ENCODE assay signal across 21 cellular contexts in the genomic region with DNA sequence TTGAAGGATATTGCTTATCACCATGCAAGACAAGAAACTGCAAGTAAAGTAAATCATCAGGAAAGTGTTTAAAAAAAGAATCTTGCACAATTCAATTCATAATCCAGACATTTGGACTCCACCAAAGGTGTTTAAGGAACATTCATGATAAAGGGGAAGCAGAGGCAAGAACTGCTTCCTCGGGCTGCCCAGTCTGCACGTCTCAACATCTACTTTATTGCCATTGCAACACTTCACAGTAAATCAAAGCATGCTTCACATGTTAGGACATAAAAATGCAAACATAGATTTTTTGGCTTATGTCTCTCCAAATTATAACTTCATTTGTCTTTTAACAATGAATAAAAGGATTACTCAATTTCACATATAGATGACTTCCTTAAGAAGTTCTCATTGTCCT. TPM values are rescaled to one million over a fixed set of nuclear protein-coding genes. Genes with fewer than 3 reads are reported as not detected.
DNase-seq lines count a peak whose midpoint lies in the region; ATAC-seq, FAIRE-seq and TF ChIP-seq lines count a peak whose summit lies in the region.
"Had no signal": no experiment of that assay in that cellular context is flagged by ENCODE, and none has a peak within 500 bp of the region (broad histone marks: within the 10 kb centered on the region; RNA-seq: fewer than 3 reads in every experiment).

No MANE protein-coding gene starts in this region.

- H3K36me3 ChIP-seq in right lobe of liver (no peaks in the 10 kb centered on the region), HepG2 (replicated peaks in 1 of 2; ENCODE audit: control insufficient read depth in 1 of 2, insufficient read depth in 2 of 2, low read length in 2 of 2) (no peaks in the 10 kb centered on the region), K562 (ENCODE audit: control insufficient read depth, insufficient read depth, low read length) (no peaks in the 10 kb centered on the region)
- H3K36me3 ChIP-seq: ascending aorta had no signal

- POLR2A ChIA-PET in HepG2 (lab: Yijun Ruan, JAX), result no interaction called here
- POLR2A ChIA-PET in K562 (lab: Yijun Ruan, JAX), result no interaction called here

- TF ChIP-seq CTCF in right lobe of liver (IDR thresholded peaks at IDR 0.05) (no peak), HepG2 (CRISPR knock-in tag; IDR thresholded peaks at IDR 0.05) (no peak), K562 (IDR thresholded peaks at IDR 0.05 in 2 of 3, conservative IDR thresholded peaks at IDR 0.05 in 1 of 3; ENCODE audit: insufficient read depth in 2 of 3, low read depth in 1 of 3, low read length in 3 of 3) (no peak), foreskin keratinocyte (conservative IDR thresholded peaks at IDR 0.05) (no peak)

- no peak overlapping the region for H2AFZ ChIP-seq in HepG2 (ENCODE audit: low read length)
- no peak overlapping the region for H2AFZ ChIP-seq in K562 (ENCODE audit: low read depth, low read length)

- peak in 3 of 4 donors; percentile 8 to 46 (median 8) for ATAC-seq in right lobe of liver
- ATAC-seq in HepG2, result no peak
- no peak for ATAC-seq in K562
- ATAC-seq in foreskin keratinocyte, result no peak
- no peak for ATAC-seq in HG03108 (IDR thresholded peaks at IDR 0.05; ENCODE audit: unreplicated experiment)
- ATAC-seq: Right ventricle myocardium inferior had no signal

- H3K27me3 ChIP-seq in right lobe of liver (no peaks in the 10 kb centered on the region), HepG2 (ENCODE audit: control insufficient read depth in 1 of 2, insufficient read depth in 2 of 2, low read length in 2 of 2) (no peaks in the 10 kb centered on the region), K562 (ENCODE audit: control insufficient read depth in 2 of 2, insufficient read depth in 2 of 2, low read length in 2 of 2) (no peaks in the 10 kb centered on the region), foreskin keratinocyte (no peaks in the 10 kb centered on the region)
- H3K27me3 ChIP-seq: ascending aorta had no signal

- H3K4me3 ChIP-seq in right lobe of liver, result no peak overlapping the region
- no peak overlapping the region for H3K4me3 ChIP-seq in HepG2 (replicated peaks in 1 of 3; ENCODE audit: insufficient read depth in 1 of 3, low read depth in 2 of 3, low read length in 3 of 3)
- no peak overlapping the region for H3K4me3 ChIP-seq in K562
- H3K4me3 ChIP-seq: ascending aorta had no signal

- DNase-seq in right lobe of liver, result no peak
- DNase-seq in HepG2 (ENCODE audit: low spot score), result no peak
- DNase-seq in K562 (ENCODE audit: extremely low read depth in 1 of 4, low spot score in 3 of 4), result no peak
- DNase-seq in foreskin keratinocyte, result peak; percentile 54 to 60
- no peak for DNase-seq in activated CD8-positive, alpha-beta memory T cell treated with anti-CD3 and anti-CD28 coated beads, Interleukin-2, amount 50 U/mL, for 48 hours
- DNase-seq in NCI-H345 treated with DMSO at 0.1 percent for 48 hours (lab: John Stamatoyannopoulos, UW; ENCODE audit: unreplicated experiment), result no peak
- no peak for DNase-seq in SW 1271 (lab: John Stamatoyannopoulos, UW)
- DNase-seq: ACHN; activated CD4-positive, alpha-beta T cell treated with anti-CD3 and anti-CD28 coated beads, Interleukin-2, amount 50 U/mL, for 4 hours; activated naive CD4-positive, alpha-beta T cell treated with anti-CD3 and anti-CD28 coated beads for 36 hours; C1 segment of cervical spinal cord; NCI-H2029 treated with DMSO at 0.1 percent for 48 hours; NCI-H446 treated with DMSO at 0.1 percent for 48 hours; stimulated activated CD4-positive, alpha-beta T cell treated with anti-CD3 and anti-CD28 coated beads, Interleukin-4, amount 100 ng/mL, for 24 hours; T-helper 1 cell had no signal

- H3K9ac ChIP-seq in HepG2 (ENCODE audit: insufficient read depth, low read depth, low read length), result no peak overlapping the region
- no peak overlapping the region for H3K9ac ChIP-seq in K562 (ENCODE audit: insufficient read depth in 1 of 2, low read depth in 2 of 2, low read length in 2 of 2)

- H3K4me1 ChIP-seq in right lobe of liver (peaks cover 0 to 7% (median 0%) of the 10 kb centered on the region in 4 donors), HepG2 (ENCODE audit: insufficient read depth, low read length) (peaks cover 8% of the 10 kb centered on the region; the same call in 1 of the 2 replicates), K562 (replicated peaks in 1 of 2; ENCODE audit: control insufficient read depth in 2 of 2, insufficient read depth in 2 of 2, low read length in 2 of 2) (peaks cover 3 to 15% of the 10 kb centered on the region in 2 experiments; a peak in 3 of 5 replicates), foreskin keratinocyte (peaks cover 22% of the 10 kb centered on the region)

- no peak for FAIRE-seq in HepG2 (lab: Jason Lieb, UNC)
- FAIRE-seq in K562 (lab: Jason Lieb, UNC), result no peak
- FAIRE-seq: frontal cortex, GM19239, urothelium cell line had no signal

- H4K20me1 ChIP-seq in HepG2 (ENCODE audit: insufficient read depth, low read length) (no peaks in the 10 kb centered on the region), K562 (replicated peaks; ENCODE audit: control insufficient read depth, insufficient read depth, low read length) (no peaks in the 10 kb centered on the region)

- no peaks in the 10 kb centered on the region for H3K9me3 ChIP-seq in right lobe of liver
- no peaks in the 10 kb centered on the region for H3K9me3 ChIP-seq in HepG2 (ENCODE audit: low read length)
- no peaks in the 10 kb centered on the region for H3K9me3 ChIP-seq in K562 (replicated peaks; ENCODE audit: control insufficient read depth, insufficient read depth, low read depth, low read length)

- CTCF ChIA-PET in HepG2 (lab: Yijun Ruan, JAX; ENCODE audit: low intra/inter-chr PET ratio, low total read pairs), result no interaction called here
- CTCF ChIA-PET in K562 (lab: Yijun Ruan, JAX; ENCODE audit: low intra/inter-chr PET ratio), result no interaction called here

- H3K9me1 ChIP-seq in K562 (ENCODE audit: control insufficient read depth, insufficient read depth, low read length), result no peaks in the 10 kb centered on the region

- 34% methylated on average over 2 of the region's 2 CpGs for WGBS in right lobe of liver (ENCODE audit: insufficient coverage, low coverage, low lambda C conversion rate, missing lambda C conversion rate)
- WGBS in HepG2 (ENCODE audit: low lambda C conversion rate), result 86% methylated on average over 2 of the region's 2 CpGs
- WGBS in K562 (ENCODE audit: insufficient coverage, low coverage, missing lambda C conversion rate), result 7% methylated on average over 2 of the region's 2 CpGs

- peak overlapping the region in 1 of 3 donors; percentile 41 for H3K27ac ChIP-seq in right lobe of liver
- no peak overlapping the region for H3K27ac ChIP-seq in HepG2 (ENCODE audit: extremely low read length, insufficient read depth, low read length)
- no peak overlapping the region for H3K27ac ChIP-seq in K562 (ENCODE audit: extremely low read depth, low read depth, low read length)
- peak overlapping the region; percentile 92 for H3K27ac ChIP-seq in foreskin keratinocyte

- H3K4me2 ChIP-seq in HepG2 (ENCODE audit: low read depth, low read length) (no peak overlapping the region), K562 (ENCODE audit: insufficient read depth, low read length) (no peak overlapping the region)

- TF ChIP-seq EP300 in HepG2 (IDR thresholded peaks at IDR 0.05; ENCODE audit: low read depth in 2 of 2, low read length in 2 of 2), result no peak
- no peak for TF ChIP-seq EP300 in HepG2 (CRISPR knock-in tag; IDR thresholded peaks at IDR 0.05; ENCODE audit: borderline replicate concordance)
- no peak for TF ChIP-seq EP300 in K562 (IDR thresholded peaks at IDR 0.05; ENCODE audit: low read length)

- TF ChIP-seq RAD21 in HepG2 (CRISPR knock-in tag; IDR thresholded peaks at IDR 0.05) (no peak), K562 (CRISPR knock-in tag; conservative IDR thresholded peaks at IDR 0.05 in 1 of 2, IDR thresholded peaks at IDR 0.05 in 1 of 2) (no peak)

- no peak for TF ChIP-seq POLR2A in right lobe of liver (IDR thresholded peaks at IDR 0.05)
- no peak for TF ChIP-seq POLR2A in HepG2 (IDR thresholded peaks at IDR 0.05; ENCODE audit: insufficient read depth in 1 of 2, low read depth in 2 of 2, low read length in 2 of 2)
- no peak for TF ChIP-seq POLR2A in K562 (conservative IDR thresholded peaks at IDR 0.05)

- H3K79me2 ChIP-seq in HepG2 (ENCODE audit: insufficient read depth, low read length) (no peaks in the 10 kb centered on the region), K562 (ENCODE audit: control insufficient read depth, insufficient read depth, low read length) (no peaks in the 10 kb centered on the region)

- in situ Hi-C loops in HepG2 (cut with HindIII; ENCODE audit: extremely low pct_ligation_motif_present, low pct_unique_long_range_greater_than_20kb), result no loop called here
- in situ Hi-C loops in K562 (cut with MboI), result no loop called here

- intact Hi-C loops in right lobe of liver (cut with DNase I) (no loop called here), HepG2 (cut with micrococcal nuclease; ENCODE audit: unreplicated experiment) (no loop called here), K562 (cut with micrococcal nuclease) (no loop called here)

- no TSS peak for BruUV-seq in HepG2 (replicated peaks; lab: Mats Ljungman, UMichigan)
- BruUV-seq in K562 (replicated peaks; lab: Mats Ljungman, UMichigan), result no TSS peak

RNA-seq across cellular contexts. Expression of a gene that starts 42.5 kb away (rescaled TPM):
- total RNA-seq in right lobe of liver, result 1 to 10 TPM; 2.2 to 10.0 (median 4.6) TPM
- 0.86 and 1.2 TPM in 2 replicates for total RNA-seq in HepG2 (2016; rRNA removed; fragmentation: Illumina TruSeq; extraction: Trizol)
- 1.5 TPM in 2 replicates for total RNA-seq in HepG2 (2016; cell fraction: cytosol; rRNA removed; fragmentation: Illumina TruSeq; extraction: Trizol; ENCODE audit: low read depth)
- total RNA-seq in HepG2 (2016; cell fraction: insoluble cytoplasmic fraction; rRNA removed; fragmentation: Illumina TruSeq; extraction: Trizol), result 1.00 and 1.2 TPM in 2 replicates
- total RNA-seq in HepG2 (2016; cell fraction: membrane; rRNA removed; fragmentation: Illumina TruSeq; extraction: Trizol), result 1.4 and 1.7 TPM in 2 replicates
- 1.4 TPM in 2 replicates for total RNA-seq in HepG2 (2016; cell fraction: nucleus; rRNA removed; fragmentation: Illumina TruSeq; extraction: Trizol)
- 1.1 and 1.2 TPM in 2 replicates for polyA plus RNA-seq in HepG2 (2011; rRNA removed)
- polyA plus RNA-seq in HepG2 (2011; cell fraction: cytosol; rRNA removed), result 0.85 and 1.0 TPM in 2 replicates
- 2.2 and 2.4 TPM in 2 replicates for polyA plus RNA-seq in HepG2 (2011; cell fraction: nucleus; rRNA removed)
- polyA plus RNA-seq in HepG2 (2012), result 1.1 and 1.6 TPM in 2 replicates
- polyA plus RNA-seq in HepG2 (2016; cell fraction: cytosol; fragmentation: Illumina TruSeq; extraction: Trizol; ENCODE audit: low read depth), result 0.11 and 0.16 TPM in 2 replicates
- 0.65 and 0.91 TPM in 2 replicates for polyA plus RNA-seq in HepG2 (2016; cell fraction: insoluble cytoplasmic fraction; fragmentation: Illumina TruSeq; extraction: Trizol; ENCODE audit: low read depth)
- polyA plus RNA-seq in HepG2 (2016; cell fraction: membrane; fragmentation: Illumina TruSeq; extraction: Trizol; ENCODE audit: low read depth), result 0.37 and 0.44 TPM in 2 replicates
- 1.5 and 2.3 TPM in 2 replicates for polyA plus RNA-seq in HepG2 (2016; cell fraction: nucleus; fragmentation: Illumina TruSeq; extraction: Trizol; ENCODE audit: insufficient read depth, low read depth)
- 9.5 and 48.9 TPM in 2 replicates for polyA minus RNA-seq in HepG2 (2011; rRNA and poly(A)+ RNA removed; ENCODE audit: low replicate concordance)
- polyA minus RNA-seq in HepG2 (2011; cell fraction: cytosol; rRNA and poly(A)+ RNA removed), result 1.5 and 1.6 TPM in 2 replicates
- 2.5 and 2.6 TPM in 2 replicates for polyA minus RNA-seq in HepG2 (2011; cell fraction: nucleus; rRNA and poly(A)+ RNA removed)
- 0.72 and 1.00 TPM in 2 replicates for total RNA-seq in K562 (2011; cell fraction: chromatin; rRNA removed; ENCODE audit: low replicate concordance)
- 0.53 and 0.67 TPM in 2 replicates for total RNA-seq in K562 (2011; cell fraction: nucleolus; rRNA removed)
- 0.59 and 1.1 TPM in 2 replicates for total RNA-seq in K562 (2011; cell fraction: nucleoplasm; rRNA removed)
- total RNA-seq in K562 (2014; rRNA removed), result 0.09 and 0.29 TPM in 2 replicates
- 0.29 and 0.33 TPM in 2 replicates for total RNA-seq in K562 (2014; rRNA removed; fragmentation: Illumina TruSeq; extraction: Trizol)
- 0.49 and 0.54 TPM in 2 replicates for total RNA-seq in K562 (2015; rRNA removed; fragmentation: Illumina TruSeq; extraction: Trizol)
- total RNA-seq in K562 (2021), result 0.51 and 0.60 TPM in 2 replicates
- polyA plus RNA-seq in K562 (2011; rRNA removed), result 0.45 and 0.54 TPM in 2 replicates
- 0.46 and 0.64 TPM in 2 replicates for polyA plus RNA-seq in K562 (2011; cell fraction: cytosol; rRNA removed)
- polyA plus RNA-seq in K562 (2011; cell fraction: nucleus; rRNA removed), result 1.1 and 1.8 TPM in 2 replicates
- polyA plus RNA-seq in K562 (2012), result 0.38 and 0.48 TPM in 2 replicates
- 0.54 and 0.58 TPM in 2 replicates for polyA plus RNA-seq in K562 (2014; fragmentation: Illumina TruSeq; extraction: Trizol)
- under 1 TPM; 0.07 to 0.28 TPM for polyA plus RNA-seq in K562 (2014; fragmentation: Nextera tagmentation; extraction: Ambion mirVana)
- 0.13 and 0.17 TPM in 2 replicates for polyA plus RNA-seq in K562 (2014; rRNA removed)
- 1.2 and 2.2 TPM in 2 replicates for polyA minus RNA-seq in K562 (2011; rRNA and poly(A)+ RNA removed)
- polyA minus RNA-seq in K562 (2011; cell fraction: cytosol; rRNA and poly(A)+ RNA removed), result 0.64 and 0.67 TPM in 2 replicates
- 0.94 and 1.6 TPM in 2 replicates for polyA minus RNA-seq in K562 (2011; cell fraction: nucleus; rRNA and poly(A)+ RNA removed)
- total RNA-seq in foreskin keratinocyte, result 12.6 and 17.6 TPM in 2 replicates
- polyA plus RNA-seq in foreskin keratinocyte, result 2.1 and 3.1 TPM in 2 replicates

Comparison
In these comparisons a context has a peak if more than half of its experiments do, and no peak if none do; other contexts are left out.
1. ATAC-seq: peak in right lobe of liver (3 of 4); none in HepG2 (single experiment), K562 (single experiment), foreskin keratinocyte (single experiment) and HG03108 (single experiment).
2. DNase-seq: peak in foreskin keratinocyte (2 of 2); none in right lobe of liver (0 of 3), HepG2 (single experiment), K562 (0 of 4), activated CD8-positive, alpha-beta memory T cell treated with anti-CD3 and anti-CD28 coated beads, Interleukin-2, amount 50 U/mL, for 48 hours (single experiment), NCI-H345 treated with DMSO at 0.1 percent for 48 hours (single experiment) and SW 1271 (0 of 2).